ENCODE assay signal across 17 cellular contexts in genomic region chr12:11666651-11667050, GRCh38. TPM values are rescaled to one million over a fixed set of nuclear protein-coding genes. Genes with fewer than 3 reads are reported as not detected.
DNase-seq lines count a peak whose midpoint lies in the region; TF ChIP-seq lines count a peak whose summit lies in the region.
"Had no signal": no experiment of that assay in that cellular context is flagged by ENCODE, and none has a peak within 500 bp of the region (broad histone marks: within the 10 kb centered on the region; RNA-seq: fewer than 3 reads in every experiment).

No MANE protein-coding gene starts in this region.

- H3K27ac Mint-ChIP-seq in T-helper 2 cell treated with Interferon-gamma antibody and Interleukin-4, amounts not matched to agents 5 μg/mL and 100 μg/mL, for 36 hours, result no peak overlapping the region
- no peak overlapping the region for H3K27ac Mint-ChIP-seq in activated CD4-positive, alpha-beta memory T cell treated with anti-CD3 and anti-CD28 coated beads for 36 hours
- H3K27ac Mint-ChIP-seq: CD4-positive, alpha-beta T cell had no signal

- no peak overlapping the region for H4K12ac ChIP-seq in trophoblast cell (ENCODE audit: low read depth, low read length)

- H3K9ac ChIP-seq in BLaER1 treated with 17β-estradiol and CSF1 and Interleukin-3, amounts not matched to agents 10 nM and 100 nM, result peak overlapping the region in 3 of 11 experiments; percentile 3 to 36 (median 18); a peak in 3 of 22 replicates
- H3K9ac ChIP-seq in Loucy (ENCODE audit: low read depth, low read length, poor library complexity, severe bottlenecking), result no peak overlapping the region
- H3K9ac ChIP-seq in iPS-20b (ENCODE audit: low read depth, low read length), result no peak overlapping the region
- no peak overlapping the region for H3K9ac ChIP-seq in trophoblast cell (ENCODE audit: low read length)

- H3K4me3 ChIP-seq in BLaER1 treated with 17β-estradiol and CSF1 and Interleukin-3, amounts not matched to agents 10 nM and 100 nM, result no peak overlapping the region
- no peak overlapping the region for H3K4me3 ChIP-seq in Loucy (ENCODE audit: low read length, poor library complexity, severe bottlenecking)
- peak overlapping the region; percentile 9; the same call in 1 of the 2 replicates for H3K4me3 ChIP-seq in iPS-20b (ENCODE audit: low read length)
- H3K4me3 ChIP-seq in trophoblast cell (ENCODE audit: low read depth, low read length), result no peak overlapping the region
- H3K4me3 ChIP-seq: GM12878, MG63 had no signal

- H2AFZ ChIP-seq in Loucy (ENCODE audit: low read length), result no peak overlapping the region
- H2AFZ ChIP-seq in trophoblast cell (ENCODE audit: insufficient read depth, low read length, poor library complexity), result no peak overlapping the region

- peak overlapping the region in 9 of 11 experiments; percentile 25 to 58 (median 48); a peak in 16 of 22 replicates for H3K27ac ChIP-seq in BLaER1 treated with 17β-estradiol and CSF1 and Interleukin-3, amounts not matched to agents 10 nM and 100 nM
- H3K27ac ChIP-seq in iPS-20b (ENCODE audit: low read length), result no peak overlapping the region
- H3K27ac ChIP-seq in trophoblast cell (ENCODE audit: low read depth, low read length), result peak overlapping the region; percentile 72

- H3K23ac ChIP-seq in trophoblast cell (ENCODE audit: low read length), result no peak overlapping the region

- H4K20me1 ChIP-seq in BLaER1 treated with 17β-estradiol and CSF1 and Interleukin-3, amounts not matched to agents 10 nM and 100 nM, result peaks cover 44 to 100% (median 98%) of the 10 kb centered on the region in 11 experiments
- peaks cover 84% of the 10 kb centered on the region for H4K20me1 ChIP-seq in Loucy (ENCODE audit: insufficient read depth, low read length, poor library complexity, severe bottlenecking)

- H3K36me3 Mint-ChIP-seq in T-helper 2 cell treated with Interferon-gamma antibody and Interleukin-4, amounts not matched to agents 5 μg/mL and 100 μg/mL, for 36 hours (ENCODE audit: low read depth), result peaks cover 16% of the 10 kb centered on the region
- H3K36me3 Mint-ChIP-seq in activated CD4-positive, alpha-beta memory T cell treated with anti-CD3 and anti-CD28 coated beads for 36 hours, result peaks cover 15% of the 10 kb centered on the region

- H3K27me3 Mint-ChIP-seq in T-helper 2 cell treated with Interferon-gamma antibody and Interleukin-4, amounts not matched to agents 5 μg/mL and 100 μg/mL, for 36 hours (ENCODE audit: low read depth), result no peaks in the 10 kb centered on the region
- no peaks in the 10 kb centered on the region for H3K27me3 Mint-ChIP-seq in activated CD4-positive, alpha-beta memory T cell treated with anti-CD3 and anti-CD28 coated beads for 36 hours
- H3K27me3 Mint-ChIP-seq: CD4-positive, alpha-beta T cell had no signal

- peak overlapping the region; percentile 51 for H2BK12ac ChIP-seq in trophoblast cell (ENCODE audit: low read length)

- peak overlapping the region; percentile 57 for H3K18ac ChIP-seq in trophoblast cell (ENCODE audit: low read length)

- no peaks in the 10 kb centered on the region for H3K27me3 ChIP-seq in BLaER1 treated with 17β-estradiol and CSF1 and Interleukin-3, amounts not matched to agents 10 nM and 100 nM
- no peaks in the 10 kb centered on the region for H3K27me3 ChIP-seq in Loucy (ENCODE audit: insufficient read depth, low read length, poor library complexity, severe bottlenecking)
- H3K27me3 ChIP-seq in iPS-20b (ENCODE audit: insufficient read depth, low read length), result no peaks in the 10 kb centered on the region
- H3K27me3 ChIP-seq in trophoblast cell (ENCODE audit: insufficient read depth, low read length), result no peaks in the 10 kb centered on the region
- H3K27me3 ChIP-seq: MG63 had no signal

- H4K91ac ChIP-seq in trophoblast cell (ENCODE audit: low read depth, low read length), result peak overlapping the region; percentile 49

- POLR2A ChIA-PET in activated CD4-positive, alpha-beta memory T cell treated with anti-CD3 and anti-CD28 coated beads for 36 hours (lab: Charles Lee), result no interaction called here

- CTCF ChIA-PET in activated CD4-positive, alpha-beta memory T cell treated with anti-CD3 and anti-CD28 coated beads for 36 hours (lab: Charles Lee), result interaction anchor here (0.6 kb wide), 1 partner anchor 324 kb away, joined by 4 read pairs; no protein-coding TSS in a partner anchor

- H3K4me1 Mint-ChIP-seq in T-helper 2 cell treated with Interferon-gamma antibody and Interleukin-4, amounts not matched to agents 5 μg/mL and 100 μg/mL, for 36 hours (ENCODE audit: low read depth), result peaks cover 11% of the 10 kb centered on the region
- peaks cover 67% of the 10 kb centered on the region for H3K4me1 Mint-ChIP-seq in activated CD4-positive, alpha-beta memory T cell treated with anti-CD3 and anti-CD28 coated beads for 36 hours (ENCODE audit: low read depth)

- H3K4me2 ChIP-seq in BLaER1 treated with 17β-estradiol and CSF1 and Interleukin-3, amounts not matched to agents 10 nM and 100 nM, result peak overlapping the region; percentile 34 to 89 (median 77)
- peak overlapping the region; percentile 2 for H3K4me2 ChIP-seq in Loucy (ENCODE audit: low read depth, low read length, poor library complexity, severe bottlenecking)
- no peak overlapping the region for H3K4me2 ChIP-seq in trophoblast cell (ENCODE audit: low read length)

- DNase-seq in trophoblast cell (no peak), NCI-H526 treated with DMSO at 0.1 percent for 48 hours (lab: John Stamatoyannopoulos, UW) (no peak)
- DNase-seq in T-helper 2 cell treated with Interferon-gamma antibody and Interleukin-4, amounts not matched to agents 5 μg/mL and 100 μg/mL, for 36 hours (ENCODE audit: low spot score), result no peak
- DNase-seq in activated CD4-positive, alpha-beta memory T cell treated with anti-CD3 and anti-CD28 coated beads for 36 hours, result no peak
- DNase-seq in stimulated activated CD4-positive, alpha-beta T cell treated with anti-CD3 and anti-CD28 coated beads, Interleukin-2, amount 100 ng/mL, for 48 hours, result no peak
- DNase-seq: Calu3; CD4-positive, alpha-beta T cell; MG63; NCI-H1105; NCI-H187; NCI-H446 treated with DMSO at 0.1 percent for 48 hours; NCI-H774; SIG-M5 had no signal

- H3K79me1 ChIP-seq in trophoblast cell (ENCODE audit: low read length), result peaks cover 12% of the 10 kb centered on the region

- H3K79me2 ChIP-seq in Loucy (ENCODE audit: insufficient read depth, low read length) (peaks cover 100% of the 10 kb centered on the region), trophoblast cell (ENCODE audit: control insufficient read depth, insufficient read depth, low read length, poor library complexity) (peaks cover 3% of the 10 kb centered on the region)

- peak overlapping the region; percentile 8 for H2BK5ac ChIP-seq in trophoblast cell (ENCODE audit: low read depth, low read length, poor library complexity)

- TF ChIP-seq CTCF in Loucy (conservative IDR thresholded peaks at IDR 0.05; ENCODE audit: low read length), result no peak

- H2AK5ac ChIP-seq in trophoblast cell (ENCODE audit: low read length), result no peak overlapping the region

- H3K14ac ChIP-seq in trophoblast cell (ENCODE audit: low read length), result peak overlapping the region; percentile 6

- H3K4me1 ChIP-seq in BLaER1 treated with 17β-estradiol and CSF1 and Interleukin-3, amounts not matched to agents 10 nM and 100 nM, result peaks cover 36 to 100% (median 52%) of the 10 kb centered on the region in 10 experiments
- H3K4me1 ChIP-seq in Loucy (ENCODE audit: insufficient read depth, low read length, poor library complexity, severe bottlenecking) (peaks cover 11% of the 10 kb centered on the region), iPS-20b (ENCODE audit: insufficient read depth, low read length) (peaks cover 18% of the 10 kb centered on the region), trophoblast cell (ENCODE audit: control insufficient read depth in 1 of 2, insufficient read depth in 2 of 2, low read length in 2 of 2) (peaks cover 26 to 32% of the 10 kb centered on the region in 2 experiments)

- intact Hi-C loops in activated CD4-positive, alpha-beta memory T cell treated with anti-CD3 and anti-CD28 coated beads for 36 hours (cut with micrococcal nuclease), result no loop called here

- peak overlapping the region; percentile 3 for H4K8ac ChIP-seq in trophoblast cell (ENCODE audit: low read depth, low read length)

- H3K9me3 ChIP-seq in BLaER1 treated with 17β-estradiol and CSF1 and Interleukin-3, amounts not matched to agents 10 nM and 100 nM (replicated peaks in 1 of 11), result peaks cover 0 to 16% (median 5%) of the 10 kb centered on the region in 11 experiments; a peak in 11 of 22 replicates
- H3K9me3 ChIP-seq in Loucy (ENCODE audit: insufficient read depth, low read depth, low read length) (no peaks in the 10 kb centered on the region), iPS-20b (ENCODE audit: insufficient read depth, low read depth, low read length) (no peaks in the 10 kb centered on the region), trophoblast cell (ENCODE audit: insufficient read depth, low read depth, low read length) (no peaks in the 10 kb centered on the region)
- H3K9me3 ChIP-seq: MG63 had no signal

- no peak overlapping the region for H3K4me3 Mint-ChIP-seq in T-helper 2 cell treated with Interferon-gamma antibody and Interleukin-4, amounts not matched to agents 5 μg/mL and 100 μg/mL, for 36 hours
- no peak overlapping the region for H3K4me3 Mint-ChIP-seq in activated CD4-positive, alpha-beta memory T cell treated with anti-CD3 and anti-CD28 coated beads for 36 hours
- H3K4me3 Mint-ChIP-seq: CD4-positive, alpha-beta T cell had no signal

- no CpG with 5 or more reads among the region's 9 CpGs for WGBS in trophoblast cell (ENCODE audit: extremely low coverage, insufficient coverage, insufficient read length)

- H3K9me2 ChIP-seq in Loucy (replicated peaks; ENCODE audit: low read depth, low read length), result no peaks in the 10 kb centered on the region

- no peaks in the 10 kb centered on the region for H3F3A ChIP-seq in Loucy (ENCODE audit: low read depth)

- no peaks in the 10 kb centered on the region for H3K9me3 Mint-ChIP-seq in T-helper 2 cell treated with Interferon-gamma antibody and Interleukin-4, amounts not matched to agents 5 μg/mL and 100 μg/mL, for 36 hours
- H3K9me3 Mint-ChIP-seq in activated CD4-positive, alpha-beta memory T cell treated with anti-CD3 and anti-CD28 coated beads for 36 hours, result no peaks in the 10 kb centered on the region
- H3K9me3 Mint-ChIP-seq: CD4-positive, alpha-beta T cell had no signal

- H2BK120ac ChIP-seq in trophoblast cell (ENCODE audit: insufficient read depth, low read length, poor library complexity), result peak overlapping the region; percentile 15

- peak overlapping the region; percentile 52 for H3K4ac ChIP-seq in trophoblast cell (ENCODE audit: low read depth, low read length)

- peaks cover 23 to 87% (median 57%) of the 10 kb centered on the region in 11 experiments for H3K36me3 ChIP-seq in BLaER1 treated with 17β-estradiol and CSF1 and Interleukin-3, amounts not matched to agents 10 nM and 100 nM
- H3K36me3 ChIP-seq in Loucy (ENCODE audit: insufficient read depth, low read length) (peaks cover 31% of the 10 kb centered on the region; the same call in 1 of the 2 replicates), iPS-20b (ENCODE audit: insufficient read depth, low read depth, low read length) (no peaks in the 10 kb centered on the region), trophoblast cell (ENCODE audit: control insufficient read depth in 1 of 2, insufficient read depth in 2 of 2, low read length in 2 of 2) (peaks cover 0 to 2% of the 10 kb centered on the region in 2 experiments)
- H3K36me3 ChIP-seq: MG63 had no signal

RNA-seq across cellular contexts. Expression of gene ETV6, which starts 17.2 kb away (rescaled TPM):
- polyA plus RNA-seq in trophoblast cell (2013), result 8.4 and 9.1 TPM in 2 replicates
- 10 to 100 TPM; 55.3 to 57.5 TPM for total RNA-seq in activated CD4-positive, alpha-beta memory T cell treated with anti-CD3 and anti-CD28 coated beads for 36 hours
